Comparison of ENCODE assay signal across 8 cellular contexts in genomic region chr12:62438098-62438692, GRCh38. TPM values are rescaled to one million over a fixed set of nuclear protein-coding genes. Genes with fewer than 3 reads are reported as not detected.
DNase-seq lines count a peak whose midpoint lies in the region; ATAC-seq, FAIRE-seq and TF ChIP-seq lines count a peak whose summit lies in the region.

No MANE protein-coding gene starts in this region.

- DNase-seq in CD1c-positive myeloid dendritic cell (ENCODE audit: extremely low spot score) (peak; percentile 64), GM18507 (ENCODE audit: extremely low spot score, insufficient read length, low read depth) (peak; percentile 14), NCI-H748 (lab: John Stamatoyannopoulos, UW; ENCODE audit: unreplicated experiment) (peak; percentile 51), foreskin keratinocyte (peak in 1 of 2 donors; percentile 23), pancreas (peak in 4 of 6 donors; percentile 29 to 52 (median 38))
- DNase-seq in activated T-cell treated with anti-CD3 and anti-CD28 coated beads, Interleukin-2, amount 50 U/mL, for 24 hours: peak; percentile 39

- TF ChIP-seq CTCF in foreskin keratinocyte (conservative IDR thresholded peaks at IDR 0.05): peak; percentile 85
- peak; percentile 31 to 58 (median 40) for TF ChIP-seq CTCF in pancreas (IDR thresholded peaks at IDR 0.05)

- intact Hi-C loops in pancreas (cut with DNase I): loop anchor here in 1 of 3 donors (5.0 kb wide), 1 partner anchor 354 kb away; no protein-coding TSS in a partner anchor

- H3K4me1 ChIP-seq in foreskin keratinocyte: no peaks in the 10 kb centered on the region
- peaks cover 0 to 3% (median 0%) of the 10 kb centered on the region in 3 donors for H3K4me1 ChIP-seq in pancreas

- H3K27me3 ChIP-seq in foreskin keratinocyte (peaks cover 38% of the 10 kb centered on the region), pancreas (no peaks in the 10 kb centered on the region)

- H3K27ac ChIP-seq in foreskin keratinocyte (no peak overlapping the region), pancreas (no peak overlapping the region)

- H3K27me3 Mint-ChIP-seq in activated T-cell treated with anti-CD3 and anti-CD28 coated beads, Interleukin-2, amount 50 U/mL, for 24 hours: peaks cover 32% of the 10 kb centered on the region

- H3K4me3 Mint-ChIP-seq in activated T-cell treated with anti-CD3 and anti-CD28 coated beads, Interleukin-2, amount 50 U/mL, for 24 hours: no peak overlapping the region

- no peaks in the 10 kb centered on the region for H3K36me3 Mint-ChIP-seq in activated T-cell treated with anti-CD3 and anti-CD28 coated beads, Interleukin-2, amount 50 U/mL, for 24 hours (ENCODE audit: low read depth)

- H3K27ac Mint-ChIP-seq in activated T-cell treated with anti-CD3 and anti-CD28 coated beads, Interleukin-2, amount 50 U/mL, for 24 hours: no peak overlapping the region

- H3K9me3 ChIP-seq in pancreas: no peaks in the 10 kb centered on the region

- peaks cover 19% of the 10 kb centered on the region for H3K4me1 Mint-ChIP-seq in activated T-cell treated with anti-CD3 and anti-CD28 coated beads, Interleukin-2, amount 50 U/mL, for 24 hours (ENCODE audit: low read depth)

- 8% methylated on average over 6 of the region's 6 CpGs for WGBS in pancreas, 2 donors

- ATAC-seq in foreskin keratinocyte: peak; percentile 32
- peak in 3 of 4 donors; percentile 63 to 68 (median 64) for ATAC-seq in pancreas
- no peak for ATAC-seq in GM19455 (IDR thresholded peaks at IDR 0.05; ENCODE audit: unreplicated experiment)
- no peak for ATAC-seq in GM18907 (IDR thresholded peaks at IDR 0.05; ENCODE audit: unreplicated experiment)

- peak; percentile 84 for FAIRE-seq in GM18507 (lab: Jason Lieb, UNC)
- peak; percentile 67 for FAIRE-seq in pancreas (lab: Jason Lieb, UNC)

- H3K4me3 ChIP-seq in pancreas: no peak overlapping the region

- no peaks in the 10 kb centered on the region for H3K36me3 ChIP-seq in pancreas

- peaks cover 22% of the 10 kb centered on the region for H3K9me3 Mint-ChIP-seq in activated T-cell treated with anti-CD3 and anti-CD28 coated beads, Interleukin-2, amount 50 U/mL, for 24 hours

RNA-seq across cellular contexts. Expression of gene MON2, which starts 28.4 kb away (rescaled TPM):
- total RNA-seq in foreskin keratinocyte: 19.0 and 20.1 TPM in 2 replicates
- polyA plus RNA-seq in foreskin keratinocyte: 5.0 and 5.3 TPM in 2 replicates
- 10 to 100 TPM; 22.0 to 46.8 (median 32.6) TPM for total RNA-seq in pancreas
- polyA plus RNA-seq in pancreas: 10 to 100 TPM; 14.6 to 20.5 TPM

Comparison
In these comparisons a context has a peak if more than half of its experiments do, and no peak if none do; other contexts are left out.
1. ATAC-seq: peak in foreskin keratinocyte (single experiment) and pancreas (3 of 4); none in GM19455 (single experiment) and GM18907 (single experiment).